ENCODE assay signal across 1 cellular context in the genomic region with DNA sequence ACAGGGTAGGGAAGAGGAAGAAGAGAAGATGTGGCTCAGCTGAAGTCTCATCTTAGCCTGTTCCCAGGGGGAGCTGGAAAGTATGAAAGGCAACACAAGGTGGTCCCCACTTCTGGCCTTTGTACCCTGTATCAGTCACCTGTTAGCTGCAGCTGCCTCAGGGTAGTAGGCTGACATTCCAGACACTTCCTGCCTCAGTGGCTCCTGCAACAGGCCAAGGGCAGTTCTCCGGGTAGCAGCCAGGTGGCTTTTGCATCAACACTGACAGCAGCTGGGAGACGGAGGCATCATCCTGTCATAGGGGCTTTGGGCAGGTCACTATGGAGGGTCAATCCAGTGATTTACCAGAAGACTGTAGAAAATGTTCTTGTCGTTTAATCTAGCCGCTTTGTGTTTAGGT.
TF ChIP-seq lines count a peak whose summit lies in the region.

No MANE protein-coding gene starts in this region.

TF ChIP-seq in HCT116, 20 proteins besides CTCF, POLR2A, EP300 and RAD21 (continued from another document):
- TF ChIP-seq, protein P1, sequence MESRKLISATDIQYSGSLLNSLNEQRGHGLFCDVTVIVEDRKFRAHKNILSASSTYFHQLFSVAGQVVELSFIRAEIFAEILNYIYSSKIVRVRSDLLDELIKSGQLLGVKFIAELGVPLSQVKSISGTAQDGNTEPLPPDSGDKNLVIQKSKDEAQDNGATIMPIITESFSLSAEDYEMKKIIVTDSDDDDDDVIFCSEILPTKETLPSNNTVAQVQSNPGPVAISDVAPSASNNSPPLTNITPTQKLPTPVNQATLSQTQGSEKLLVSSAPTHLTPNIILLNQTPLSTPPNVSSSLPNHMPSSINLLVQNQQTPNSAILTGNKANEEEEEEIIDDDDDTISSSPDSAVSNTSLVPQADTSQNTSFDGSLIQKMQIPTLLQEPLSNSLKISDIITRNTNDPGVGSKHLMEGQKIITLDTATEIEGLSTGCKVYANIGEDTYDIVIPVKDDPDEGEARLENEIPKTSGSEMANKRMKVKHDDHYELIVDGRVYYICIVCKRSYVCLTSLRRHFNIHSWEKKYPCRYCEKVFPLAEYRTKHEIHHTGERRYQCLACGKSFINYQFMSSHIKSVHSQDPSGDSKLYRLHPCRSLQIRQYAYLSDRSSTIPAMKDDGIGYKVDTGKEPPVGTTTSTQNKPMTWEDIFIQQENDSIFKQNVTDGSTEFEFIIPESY (IDR thresholded peaks at IDR 0.05; ENCODE audit: extremely low read depth, insufficient replicate concordance, low read length) = no peak
TF ChIP-seq in HCT116: peak in this region for 0.
